8 cellular contexts compared by ENCODE assay signal in genomic region chr15:25438601-25439455, GRCh38. TPM values are rescaled to one million over a fixed set of nuclear protein-coding genes. Genes with fewer than 3 reads are reported as not detected.
DNase-seq lines count a peak whose midpoint lies in the region; ATAC-seq, FAIRE-seq and TF ChIP-seq lines count a peak whose summit lies in the region.

Gene UBE3A, minus strand, starts transcription at chr15:25439024. Its CDS starts 29,917 bp downstream, at chr15:25409107.

- FAIRE-seq in HepG2 (lab: Jason Lieb, UNC) = peak; percentile 75

- H3K27me3 ChIP-seq in HepG2 (ENCODE audit: control insufficient read depth in 1 of 2, insufficient read depth in 2 of 2, low read length in 2 of 2) = no peaks in the 10 kb centered on the region

- H2AFZ ChIP-seq in HepG2 (ENCODE audit: low read length) = peak within 1 kb of the TSS; percentile 69

- peak; percentile 81 for ATAC-seq in GM19372 (IDR thresholded peaks at IDR 0.05; ENCODE audit: low read depth, unreplicated experiment)
- ATAC-seq in HG03521 (IDR thresholded peaks at IDR 0.05; ENCODE audit: unreplicated experiment) = peak; percentile 90
- ATAC-seq in HepG2 = peak; percentile 93

- peaks cover 45% of the 10 kb centered on the region for H3K79me2 ChIP-seq in HepG2 (ENCODE audit: insufficient read depth, low read length)

- no peak for TF ChIP-seq RAD21 in HepG2 (CRISPR knock-in tag; IDR thresholded peaks at IDR 0.05)

- in situ Hi-C loops in HepG2 (cut with HindIII; ENCODE audit: extremely low pct_ligation_motif_present, low pct_unique_long_range_greater_than_20kb) = loop anchor here (10.0 kb wide), 1 partner anchor 64 kb away; no protein-coding TSS in a partner anchor

- peak within 1 kb of the TSS; percentile 82 for H3K4me2 ChIP-seq in HepG2 (ENCODE audit: low read depth, low read length)

- intact Hi-C loops in HepG2 (cut with micrococcal nuclease; ENCODE audit: unreplicated experiment) = loop anchor here (5.0 to 10.0 kb wide), 2 partner anchors 64 to 92 kb away; no protein-coding TSS in a partner anchor

- H3K9ac ChIP-seq in HepG2 (ENCODE audit: insufficient read depth, low read depth, low read length) = peak within 1 kb of the TSS; percentile 98

- peaks cover 35% of the 10 kb centered on the region for H3K4me1 ChIP-seq in HepG2 (ENCODE audit: insufficient read depth, low read length)

- no TSS peak for BruUV-seq in HepG2 (replicated peaks; lab: Mats Ljungman, UMichigan)

- peak within 1 kb of the TSS; percentile 95 to 98 (median 95) for H3K4me3 ChIP-seq in HepG2 (replicated peaks in 1 of 3; ENCODE audit: insufficient read depth in 1 of 3, low read depth in 2 of 3, low read length in 3 of 3)

- peaks cover 41% of the 10 kb centered on the region for H4K20me1 ChIP-seq in HepG2 (ENCODE audit: insufficient read depth, low read length)

- H3K36me3 ChIP-seq in HepG2 (replicated peaks in 1 of 2; ENCODE audit: control insufficient read depth in 1 of 2, insufficient read depth in 2 of 2, low read length in 2 of 2) = no peaks in the 10 kb centered on the region

- H3K27ac ChIP-seq in HepG2 (ENCODE audit: extremely low read length, insufficient read depth, low read length) = peak within 1 kb of the TSS; percentile 99

- POLR2A ChIA-PET in HepG2 (lab: Yijun Ruan, JAX) = interaction anchor here (0.9 to 1.2 kb wide), 3 partner anchors 20 to 80 kb away, joined by 3 to 5 read pairs (median 4); no protein-coding TSS in a partner anchor

- CTCF ChIA-PET in HepG2 (lab: Yijun Ruan, JAX; ENCODE audit: low intra/inter-chr PET ratio, low total read pairs) = no interaction called here

- TF ChIP-seq EP300 in HepG2 (IDR thresholded peaks at IDR 0.05; ENCODE audit: low read depth in 2 of 2, low read length in 2 of 2) = no peak
- no peak for TF ChIP-seq EP300 in HepG2 (CRISPR knock-in tag; IDR thresholded peaks at IDR 0.05; ENCODE audit: borderline replicate concordance)

- WGBS in HepG2 (ENCODE audit: low lambda C conversion rate) = 0% methylated on average over 11 of the region's 99 CpGs

- peak; percentile 96 for DNase-seq in CD1c-positive myeloid dendritic cell (ENCODE audit: extremely low spot score)
- DNase-seq in NCI-H69 (lab: John Stamatoyannopoulos, UW) = peak; percentile 97
- peak; percentile 84 to 87 for DNase-seq in activated CD4-positive, alpha-beta T cell treated with anti-CD3 and anti-CD28 coated beads, Interleukin-2, amount 50 U/mL, for 48 hours
- DNase-seq in dermis blood vessel endothelial cell = peak; percentile 95
- DNase-seq in HepG2 (ENCODE audit: low spot score) = peak; percentile 78
- DNase-seq in stimulated activated CD4-positive, alpha-beta T cell treated with anti-CD3 and anti-CD28 coated beads, Interleukin-2, amount 100 ng/mL, for 48 hours = peak; percentile 81 to 90

- H3K9me3 ChIP-seq in HepG2 (ENCODE audit: low read length) = no peaks in the 10 kb centered on the region

- peak; percentile 84 to 94 for TF ChIP-seq POLR2A in HepG2 (IDR thresholded peaks at IDR 0.05; ENCODE audit: insufficient read depth in 1 of 2, low read depth in 2 of 2, low read length in 2 of 2)

- peak; percentile 55 for TF ChIP-seq CTCF in HepG2 (CRISPR knock-in tag; IDR thresholded peaks at IDR 0.05)

TF ChIP-seq in HepG2, 621 proteins besides CTCF, POLR2A, EP300 and RAD21 (continues in another document):
- TF ChIP-seq MED1 (CRISPR knock-in tag; IDR thresholded peaks at IDR 0.05) = 0 out of 2 replicates have a peak, but pooled peaks have one; percentile 3
- TF ChIP-seq AHR (CRISPR knock-in tag; IDR thresholded peaks at IDR 0.05) = no peak; the same call in 1 of the 2 replicates
- TF ChIP-seq ATRX (CRISPR knock-in tag; IDR thresholded peaks at IDR 0.05; ENCODE audit: borderline replicate concordance) = no peak
- 0 out of 2 replicates have a peak, but pooled peaks have one; percentile 66 for TF ChIP-seq HOXA9 (CRISPR knock-in tag; IDR thresholded peaks at IDR 0.05; ENCODE audit: borderline replicate concordance)
- TF ChIP-seq ZNF225 (CRISPR knock-in tag; IDR thresholded peaks at IDR 0.05) = 0 out of 2 replicates have a peak, but pooled peaks have one; percentile 11
- no peak for TF ChIP-seq ZNF513 (CRISPR knock-in tag; conservative IDR thresholded peaks at IDR 0.05)
- TF ChIP-seq ZNF138 (CRISPR knock-in tag; IDR thresholded peaks at IDR 0.05; ENCODE audit: low read depth) = no peak
- TF ChIP-seq ARID4A (CRISPR knock-in tag; IDR thresholded peaks at IDR 0.05; ENCODE audit: borderline replicate concordance) = 0 out of 2 replicates have a peak, but pooled peaks have one; percentile 31
- TF ChIP-seq SALL1 (CRISPR knock-in tag; IDR thresholded peaks at IDR 0.05) = peak; percentile 57; the same call in 1 of the 2 replicates
- no peak; the same call in 1 of the 2 replicates for TF ChIP-seq KDM4B (CRISPR knock-in tag; IDR thresholded peaks at IDR 0.05)
- TF ChIP-seq ZMAT3 (CRISPR knock-in tag; conservative IDR thresholded peaks at IDR 0.05) = peak; percentile 75
- TF ChIP-seq SRSF1 (optimal IDR thresholded peaks at IDR 0.05; ENCODE audit: low read depth, low read length) = peak; percentile 41
- peak; percentile 5; the same call in 1 of the 2 replicates for TF ChIP-seq ZNF746 (CRISPR knock-in tag; IDR thresholded peaks at IDR 0.05)
- no peak for TF ChIP-seq JUNB (CRISPR knock-in tag; IDR thresholded peaks at IDR 0.05; ENCODE audit: borderline replicate concordance)
- TF ChIP-seq SUZ12 (IDR thresholded peaks at IDR 0.05; ENCODE audit: low read depth, low read length) = peak; percentile 26; the same call in 1 of the 2 replicates
- TF ChIP-seq MTF2 (CRISPR knock-in tag; IDR thresholded peaks at IDR 0.05; ENCODE audit: borderline replicate concordance) = 0 out of 2 replicates have a peak, but pooled peaks have one; percentile 38

RNA-seq across cellular contexts. Expression of gene UBE3A, which starts in this region (rescaled TPM):
- total RNA-seq in dermis blood vessel endothelial cell (60.7 and 72.5 TPM in 2 replicates), HepG2 (2016; rRNA removed; fragmentation: Illumina TruSeq; extraction: Trizol) (77.8 and 80.5 TPM in 2 replicates)
- 111 and 115 TPM in 2 replicates for total RNA-seq in HepG2 (2016; cell fraction: cytosol; rRNA removed; fragmentation: Illumina TruSeq; extraction: Trizol; ENCODE audit: low read depth)
- total RNA-seq in HepG2 (2016; cell fraction: insoluble cytoplasmic fraction; rRNA removed; fragmentation: Illumina TruSeq; extraction: Trizol) = 67.8 and 77.4 TPM in 2 replicates
- 53.8 and 54.4 TPM in 2 replicates for total RNA-seq in HepG2 (2016; cell fraction: membrane; rRNA removed; fragmentation: Illumina TruSeq; extraction: Trizol)
- 75.9 and 79.5 TPM in 2 replicates for total RNA-seq in HepG2 (2016; cell fraction: nucleus; rRNA removed; fragmentation: Illumina TruSeq; extraction: Trizol)
- 14.6 and 17.3 TPM in 2 replicates for polyA plus RNA-seq in HepG2 (2011; rRNA removed)
- 5.3 and 9.2 TPM in 2 replicates for polyA plus RNA-seq in HepG2 (2011; cell fraction: cytosol; rRNA removed)
- polyA plus RNA-seq in HepG2 (2011; cell fraction: nucleus; rRNA removed) = 18.3 and 23.8 TPM in 2 replicates
- 30.0 and 35.7 TPM in 2 replicates for polyA plus RNA-seq in HepG2 (2012)
- 2.1 and 2.6 TPM in 2 replicates for polyA plus RNA-seq in HepG2 (2016; cell fraction: cytosol; fragmentation: Illumina TruSeq; extraction: Trizol; ENCODE audit: low read depth)
- polyA plus RNA-seq in HepG2 (2016; cell fraction: insoluble cytoplasmic fraction; fragmentation: Illumina TruSeq; extraction: Trizol; ENCODE audit: low read depth) = 57.5 and 58.1 TPM in 2 replicates
- 9.7 and 10.9 TPM in 2 replicates for polyA plus RNA-seq in HepG2 (2016; cell fraction: membrane; fragmentation: Illumina TruSeq; extraction: Trizol; ENCODE audit: low read depth)
- 33.9 and 34.8 TPM in 2 replicates for polyA plus RNA-seq in HepG2 (2016; cell fraction: nucleus; fragmentation: Illumina TruSeq; extraction: Trizol; ENCODE audit: insufficient read depth, low read depth)
- 46.8 and 107 TPM in 2 replicates for polyA minus RNA-seq in HepG2 (2011; rRNA and poly(A)+ RNA removed; ENCODE audit: low replicate concordance)
- 36.6 and 51.8 TPM in 2 replicates for polyA minus RNA-seq in HepG2 (2011; cell fraction: cytosol; rRNA and poly(A)+ RNA removed)
- 188 and 210 TPM in 2 replicates for polyA minus RNA-seq in HepG2 (2011; cell fraction: nucleus; rRNA and poly(A)+ RNA removed)

Comparison
In these comparisons a context has a peak if more than half of its experiments do, and no peak if none do; other contexts are left out.
1. Peak in every context shown above with its lines: DNase-seq, ATAC-seq, H3K4me3 ChIP-seq and H3K27ac ChIP-seq.